20 cellular contexts compared by ENCODE assay signal in the genomic region with DNA sequence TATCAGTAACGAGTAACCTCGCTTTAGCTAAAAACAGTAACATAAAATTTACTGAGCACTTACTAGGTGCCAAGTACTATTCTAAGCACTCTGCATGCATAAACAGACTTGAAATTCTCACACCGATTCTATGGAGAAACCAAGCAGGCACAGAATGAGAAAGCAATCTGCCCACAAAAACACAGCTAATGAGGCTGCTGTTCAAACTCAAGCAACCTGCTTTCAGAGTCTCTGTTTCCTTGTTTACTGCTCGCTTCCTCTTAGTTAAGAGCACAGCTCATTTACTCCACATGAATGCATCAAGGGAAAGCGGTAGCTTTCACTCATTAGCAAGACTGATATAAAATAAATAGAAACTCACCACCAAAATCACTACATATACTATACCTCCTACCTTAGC. TPM values are rescaled to one million over a fixed set of nuclear protein-coding genes. Genes with fewer than 3 reads are reported as not detected.
A peak's percentile ranks its signal among the peaks of the same experiment; 100 is the strongest.
DNase-seq lines count a peak whose midpoint lies in the region; ATAC-seq and TF ChIP-seq lines count a peak whose summit lies in the region.
"Had no signal": no experiment of that assay in that cellular context is flagged by ENCODE, and none has a peak within 500 bp of the region (broad histone marks: within the 10 kb centered on the region; RNA-seq: fewer than 3 reads in every experiment).

No MANE protein-coding gene starts in this region.

- peak; percentile 53 for ATAC-seq in GM18519 (IDR thresholded peaks at IDR 0.05; ENCODE audit: low FRiP score, unreplicated experiment)
- ATAC-seq in GM21390 (IDR thresholded peaks at IDR 0.05; ENCODE audit: unreplicated experiment) = no peak
- no peak for ATAC-seq in activated CD8-positive, alpha-beta T cell treated with anti-CD3 and anti-CD28 coated beads for 36 hours

- peak overlapping the region; percentile 18 for H3K4me3 ChIP-seq in endocrine pancreas (ENCODE audit: control insufficient read depth, insufficient read depth, low read length)
- no peak overlapping the region for H3K4me3 ChIP-seq in neural progenitor cell

- peak overlapping the region; percentile 64 for H2AFZ ChIP-seq in neural progenitor cell (replicated peaks)

- no peak overlapping the region for H3K27ac ChIP-seq in neural progenitor cell

- no peak overlapping the region for H3K4me2 ChIP-seq in neural progenitor cell

- H3K9me3 ChIP-seq in endocrine pancreas (ENCODE audit: control insufficient read depth, low read length) = no peaks in the 10 kb centered on the region
- no peaks in the 10 kb centered on the region for H3K9me3 ChIP-seq in neural progenitor cell (ENCODE audit: low read depth)
- H3K9me3 ChIP-seq: BE2C had no signal

- intact Hi-C loops in activated CD8-positive, alpha-beta T cell treated with anti-CD3 and anti-CD28 coated beads for 36 hours (cut with micrococcal nuclease) = no loop called here

- H3K9me3 Mint-ChIP-seq in neural progenitor cell = no peaks in the 10 kb centered on the region
- H3K9me3 Mint-ChIP-seq in activated CD8-positive, alpha-beta T cell treated with anti-CD3 and anti-CD28 coated beads for 36 hours = no peaks in the 10 kb centered on the region
- H3K9me3 Mint-ChIP-seq: H9 had no signal

- H3K4me1 Mint-ChIP-seq in neural progenitor cell = peaks cover 18% of the 10 kb centered on the region
- H3K4me1 Mint-ChIP-seq in activated CD8-positive, alpha-beta T cell treated with anti-CD3 and anti-CD28 coated beads for 36 hours (ENCODE audit: low read depth) = no peaks in the 10 kb centered on the region
- H3K4me1 Mint-ChIP-seq: CD8-positive, alpha-beta memory T cell had no signal

- no peaks in the 10 kb centered on the region for H3F3A ChIP-seq in neural progenitor cell (ENCODE audit: low read depth)

- no peak overlapping the region for H3K27ac Mint-ChIP-seq in neural progenitor cell
- H3K27ac Mint-ChIP-seq in activated CD8-positive, alpha-beta T cell treated with anti-CD3 and anti-CD28 coated beads for 36 hours = no peak overlapping the region
- H3K27ac Mint-ChIP-seq: CD4-positive, CD25-positive, alpha-beta regulatory T cell; CD8-positive, alpha-beta memory T cell; H9 had no signal

- TF ChIP-seq CTCF in neural progenitor cell (IDR thresholded peaks at IDR 0.05) = no peak
- TF ChIP-seq CTCF in activated CD8-positive, alpha-beta T cell treated with anti-CD3 and anti-CD28 coated beads for 36 hours (IDR thresholded peaks at IDR 0.05) = no peak

- H4K20me1 ChIP-seq in neural progenitor cell (ENCODE audit: low read depth) = no peaks in the 10 kb centered on the region

- no peaks in the 10 kb centered on the region for H3K36me3 ChIP-seq in endocrine pancreas (ENCODE audit: control insufficient read depth, insufficient read depth, low read length)
- no peaks in the 10 kb centered on the region for H3K36me3 ChIP-seq in neural progenitor cell
- H3K36me3 ChIP-seq: BE2C had no signal

- H3K79me2 ChIP-seq in neural progenitor cell (ENCODE audit: low read depth) = no peaks in the 10 kb centered on the region

- no peaks in the 10 kb centered on the region for H3K27me3 ChIP-seq in endocrine pancreas (ENCODE audit: control insufficient read depth, insufficient read depth, low read length)
- no peaks in the 10 kb centered on the region for H3K27me3 ChIP-seq in neural progenitor cell
- H3K27me3 ChIP-seq: BE2C had no signal

- H3K9ac ChIP-seq in endocrine pancreas (ENCODE audit: control insufficient read depth, insufficient read depth, low read length) = no peak overlapping the region
- no peak overlapping the region for H3K9ac ChIP-seq in neural progenitor cell

- peak; percentile 42 for DNase-seq in NCI-H69 (lab: John Stamatoyannopoulos, UW)
- DNase-seq in neural progenitor cell (ENCODE audit: low spot score) = no peak
- no peak for DNase-seq in activated CD8-positive, alpha-beta T cell treated with anti-CD3 and anti-CD28 coated beads for 36 hours
- no peak for DNase-seq in NCI-H526 treated with DMSO at 0.1 percent for 48 hours (lab: John Stamatoyannopoulos, UW)
- DNase-seq: BE2C; C1 segment of cervical spinal cord; CD4-positive, CD25-positive, alpha-beta regulatory T cell; CD8-positive, alpha-beta memory T cell; COR-L47; DMS 273 treated with DMSO at 0.1 percent for 48 hours; DMS53; DND-41; EL; GOT3; H9; KG1 had no signal

- CTCF ChIA-PET in activated CD8-positive, alpha-beta T cell treated with anti-CD3 and anti-CD28 coated beads for 36 hours (lab: Charles Lee) = no interaction called here

- H3K36me3 Mint-ChIP-seq in neural progenitor cell = no peaks in the 10 kb centered on the region
- no peaks in the 10 kb centered on the region for H3K36me3 Mint-ChIP-seq in activated CD8-positive, alpha-beta T cell treated with anti-CD3 and anti-CD28 coated beads for 36 hours (ENCODE audit: low read depth)
- H3K36me3 Mint-ChIP-seq: CD4-positive, CD25-positive, alpha-beta regulatory T cell; CD8-positive, alpha-beta memory T cell had no signal

- no peak overlapping the region for H3K4me3 Mint-ChIP-seq in neural progenitor cell
- no peak overlapping the region for H3K4me3 Mint-ChIP-seq in activated CD8-positive, alpha-beta T cell treated with anti-CD3 and anti-CD28 coated beads for 36 hours
- H3K4me3 Mint-ChIP-seq: CD4-positive, CD25-positive, alpha-beta regulatory T cell; CD8-positive, alpha-beta memory T cell; H9 had no signal

- H3K4me1 ChIP-seq in endocrine pancreas (ENCODE audit: control insufficient read depth, insufficient read depth, low read length) (peaks cover 13% of the 10 kb centered on the region), neural progenitor cell (peaks cover 6% of the 10 kb centered on the region)
- H3K4me1 ChIP-seq: BE2C had no signal

- POLR2A ChIA-PET in activated CD8-positive, alpha-beta T cell treated with anti-CD3 and anti-CD28 coated beads for 36 hours (lab: Charles Lee) = no interaction called here

- H3K27me3 Mint-ChIP-seq in neural progenitor cell (ENCODE audit: insufficient read depth, low read depth) = peaks cover 2% of the 10 kb centered on the region
- no peaks in the 10 kb centered on the region for H3K27me3 Mint-ChIP-seq in activated CD8-positive, alpha-beta T cell treated with anti-CD3 and anti-CD28 coated beads for 36 hours
- H3K27me3 Mint-ChIP-seq: CD4-positive, CD25-positive, alpha-beta regulatory T cell; CD8-positive, alpha-beta memory T cell had no signal

RNA-seq across cellular contexts. Expression of gene PRKN, which starts 37.4 kb away (rescaled TPM):
- 2.2 and 2.8 TPM in 2 replicates for total RNA-seq in neural progenitor cell (ENCODE audit: low replicate concordance)
- 1 to 10 TPM; 1.2 to 1.4 TPM for total RNA-seq in activated CD8-positive, alpha-beta T cell treated with anti-CD3 and anti-CD28 coated beads for 36 hours

RNA-seq across cellular contexts. Expression of gene PACRG, which starts 37.6 kb away (rescaled TPM):
- 0.30 and 0.37 TPM in 2 replicates for total RNA-seq in neural progenitor cell (ENCODE audit: low replicate concordance)
- total RNA-seq in activated CD8-positive, alpha-beta T cell treated with anti-CD3 and anti-CD28 coated beads for 36 hours = not detected
- total RNA-seq: A172; CD8-positive, alpha-beta memory T cell had no signal
